Comparison of ENCODE assay signal across 25 cellular contexts in the genomic region with DNA sequence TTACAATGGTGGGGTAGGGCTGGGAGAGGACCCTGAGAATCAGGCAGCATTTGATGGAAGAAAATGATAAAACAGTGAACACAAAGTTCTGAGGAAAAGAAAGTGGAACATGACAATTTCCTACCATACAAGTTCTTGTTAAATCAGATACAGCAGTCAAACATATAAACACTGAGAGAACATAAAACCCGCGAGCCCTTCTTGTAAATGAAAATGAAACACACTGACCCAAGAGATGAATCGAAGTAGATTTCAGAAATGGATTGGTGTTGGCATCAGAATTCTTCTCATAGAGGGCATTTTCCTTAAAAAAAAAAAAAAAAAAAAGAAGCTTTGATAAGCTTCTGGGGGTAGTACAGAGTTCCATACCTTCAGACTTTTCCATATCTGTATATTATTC.
"Had no signal": no experiment of that assay in that cellular context is flagged by ENCODE, and none has a peak within 500 bp of the region (broad histone marks: within the 10 kb centered on the region; RNA-seq: fewer than 3 reads in every experiment).

No MANE protein-coding gene starts in this region.

- H3K9me3 Mint-ChIP-seq: stimulated activated effector memory CD8-positive, alpha-beta T cell treated with anti-CD3 and anti-CD28 coated beads, Interleukin-12 subunit alpha, Interleukin-12 subunit beta, amount 100 ng/mL, for 72 hours had no signal

- H3K9me3 ChIP-seq: gastroesophageal sphincter, left lung, prostate gland, stomach, thyroid gland had no signal

- H2AFZ ChIP-seq: hepatocyte had no signal

- H3K4me3 Mint-ChIP-seq: naive thymus-derived CD4-positive, alpha-beta T cell; nephron progenitor cell; stimulated activated effector memory CD8-positive, alpha-beta T cell treated with anti-CD3 and anti-CD28 coated beads, Interleukin-12 subunit alpha, Interleukin-12 subunit beta, amount 100 ng/mL, for 72 hours had no signal

- H3K4me2 ChIP-seq: hepatocyte, smooth muscle cell had no signal

- H3K4me3 ChIP-seq: dorsolateral prefrontal cortex, gastroesophageal sphincter, heart left ventricle, hepatocyte, left lung, prostate gland, right atrium auricular region, smooth muscle cell, thyroid gland had no signal

- DNase-seq: dorsolateral prefrontal cortex; effector CD4-positive, alpha-beta T cell; foreskin keratinocyte; heart left ventricle; left cardiac atrium; left lung; mesenchymal stem cell; midbrain; naive thymus-derived CD4-positive, alpha-beta T cell; nephron progenitor cell; nucleus accumbens; stimulated activated CD4-positive, alpha-beta T cell treated with anti-CD3 and anti-CD28 coated beads, Interleukin-12 subunit alpha, Interleukin-12 subunit beta, amount 100 ng/mL, for 4 hours; stimulated activated CD4-positive, alpha-beta T cell treated with anti-CD3 and anti-CD28 coated beads, Interleukin-1b, Interleukin-23, amount 100 ng/mL, for 48 hours; stimulated activated CD4-positive, alpha-beta T cell treated with anti-CD3 and anti-CD28 coated beads, Interleukin-4, amount 100 ng/mL, for 24 hours; stimulated activated naive CD4-positive, alpha-beta T cell treated with Interleukin-2 at 50 U/mL for 16 hours; stomach; thyroid gland; trophoblast cell had no signal

- H3K27ac Mint-ChIP-seq: nephron progenitor cell; stimulated activated effector memory CD8-positive, alpha-beta T cell treated with anti-CD3 and anti-CD28 coated beads, Interleukin-12 subunit alpha, Interleukin-12 subunit beta, amount 100 ng/mL, for 72 hours had no signal

- ATAC-seq: foreskin keratinocyte; gastroesophageal sphincter; heart left ventricle; left cardiac atrium; left lung; naive thymus-derived CD4-positive, alpha-beta T cell; sciatic nerve; stimulated activated effector memory CD8-positive, alpha-beta T cell treated with anti-CD3 and anti-CD28 coated beads, Interleukin-12 subunit alpha, Interleukin-12 subunit beta, amount 100 ng/mL, for 72 hours had no signal

- H3K27me3 ChIP-seq: foreskin keratinocyte, gastroesophageal sphincter, hepatocyte, left lung, right atrium auricular region, stomach, thyroid gland had no signal

- H3K27ac ChIP-seq: dorsolateral prefrontal cortex, foreskin keratinocyte, gastroesophageal sphincter, heart left ventricle, left lung, prostate gland, right atrium auricular region, stomach, thyroid gland had no signal

- H3K4me1 Mint-ChIP-seq: nephron progenitor cell; stimulated activated effector memory CD8-positive, alpha-beta T cell treated with anti-CD3 and anti-CD28 coated beads, Interleukin-12 subunit alpha, Interleukin-12 subunit beta, amount 100 ng/mL, for 72 hours had no signal

- H3K36me3 ChIP-seq: gastroesophageal sphincter, heart left ventricle, left lung, prostate gland, right atrium auricular region, stomach, thyroid gland had no signal

- H3K79me2 ChIP-seq: hepatocyte had no signal

- H3K4me1 ChIP-seq: foreskin keratinocyte, gastroesophageal sphincter, heart left ventricle, left lung, prostate gland, right atrium auricular region, thyroid gland had no signal

- H3K36me3 Mint-ChIP-seq: stimulated activated effector memory CD8-positive, alpha-beta T cell treated with anti-CD3 and anti-CD28 coated beads, Interleukin-12 subunit alpha, Interleukin-12 subunit beta, amount 100 ng/mL, for 72 hours had no signal
